ENCODE assay signal across 9 cellular contexts in genomic region chr15:52005748-52006701, GRCh38.
DNase-seq lines count a peak whose midpoint lies in the region; ATAC-seq and TF ChIP-seq lines count a peak whose summit lies in the region.
"Had no signal": no experiment of that assay in that cellular context is flagged by ENCODE, and none has a peak within 500 bp of the region (broad histone marks: within the 10 kb centered on the region; RNA-seq: fewer than 3 reads in every experiment).

No MANE protein-coding gene starts in this region.

- peak overlapping the region; percentile 75 for H3K9ac ChIP-seq in OCI-LY3 (ENCODE audit: low read length)

- ATAC-seq in GM18520 (IDR thresholded peaks at IDR 0.05; ENCODE audit: unreplicated experiment): peak; percentile 83

- no peaks in the 10 kb centered on the region for H3K27me3 ChIP-seq in OCI-LY3 (ENCODE audit: low read depth, low read length)

- H3K27ac ChIP-seq in OCI-LY3 (ENCODE audit: low read length): peak overlapping the region; percentile 96

- no peaks in the 10 kb centered on the region; the same call in 1 of the 2 replicates for H3K9me3 ChIP-seq in OCI-LY3 (ENCODE audit: insufficient read depth, low read length)

- in situ Hi-C loops in GM13976 (cut with MboI; ENCODE audit: low sequenced_read_pairs, unreplicated experiment): no loop called here

- H3K4me2 ChIP-seq in OCI-LY3 (ENCODE audit: low read length): peak overlapping the region; percentile 74

- peaks cover 72% of the 10 kb centered on the region for H3K4me1 ChIP-seq in OCI-LY3 (ENCODE audit: low read length)

- no peaks in the 10 kb centered on the region for H4K20me1 ChIP-seq in OCI-LY3 (ENCODE audit: insufficient read depth, low read length)

- peaks cover 4% of the 10 kb centered on the region for H3K36me3 ChIP-seq in OCI-LY3 (replicated peaks; ENCODE audit: low read depth, low read length)

- peak; percentile 80 for DNase-seq in HCEC 1CT
- DNase-seq in foreskin fibroblast: peak; percentile 53 to 65
- no peak for DNase-seq in GM13976 (ENCODE audit: low spot score)
- no peak for DNase-seq in kidney glomerular epithelial cell (lab: John Stamatoyannopoulos, UW)
- DNase-seq in NCI-H2196 (lab: John Stamatoyannopoulos, UW; ENCODE audit: unreplicated experiment): no peak
- no peak for DNase-seq in posterior cingulate gyrus
- DNase-seq: left cardiac atrium had no signal

- peak overlapping the region; percentile 41 for H3K4me3 ChIP-seq in OCI-LY3 (ENCODE audit: low read length)
- H3K4me3 ChIP-seq in foreskin fibroblast (ENCODE audit: low read depth in 1 of 2, low read length in 2 of 2): no peak overlapping the region

- 0 out of 2 replicates have a peak, but pooled peaks cover 4% of the 10 kb centered on the region for H3K79me2 ChIP-seq in OCI-LY3 (ENCODE audit: low read length)

- peak overlapping the region; percentile 58; the same call in 1 of the 2 replicates for H2AFZ ChIP-seq in OCI-LY3 (ENCODE audit: low read depth, low read length)

- no peak for TF ChIP-seq CTCF in OCI-LY3 (IDR thresholded peaks at IDR 0.05; ENCODE audit: low read depth, low read length)
- TF ChIP-seq CTCF in foreskin fibroblast (IDR thresholded peaks at IDR 0.05; ENCODE audit: low read depth, low read length): no peak
- no peak for TF ChIP-seq CTCF in GM13976 (IDR thresholded peaks at IDR 0.05; ENCODE audit: borderline replicate concordance, control extremely low read depth, extremely low read depth, insufficient read depth, missing control alignments)

- intact Hi-C loops in posterior cingulate gyrus (cut with DNase I): no loop called here

Comparison
In these comparisons a context has a peak if more than half of its experiments do, and no peak if none do; other contexts are left out.
1. DNase-seq: peak in HCEC 1CT (single experiment) and foreskin fibroblast (2 of 2); none in GM13976 (single experiment), kidney glomerular epithelial cell (single experiment), NCI-H2196 (single experiment) and posterior cingulate gyrus (0 of 10).